1 cellular context compared by ENCODE assay signal in genomic region chr2:218975060-218975777, GRCh38.
A peak's percentile ranks its signal among the peaks of the same experiment; 100 is the strongest.
TF ChIP-seq lines count a peak whose summit lies in the region.

No MANE protein-coding gene starts in this region.

TF ChIP-seq in HepG2, 621 proteins besides CTCF, POLR2A, EP300 and RAD21:
- TF ChIP-seq ZNF121 (CRISPR knock-in tag; IDR thresholded peaks at IDR 0.05) (0 out of 2 replicates have a peak, but pooled peaks have one; percentile 13), CREB1 (IDR thresholded peaks at IDR 0.05) (0 out of 2 replicates have a peak, but pooled peaks have one; percentile 17), CREB1 (CRISPR knock-in tag; IDR thresholded peaks at IDR 0.05) (no peak), HNF1B (CRISPR knock-in tag; IDR thresholded peaks at IDR 0.05) (no peak), HDAC6 (IDR thresholded peaks at IDR 0.05; ENCODE audit: low read depth, low read length) (no peak), MAFK (conservative IDR thresholded peaks at IDR 0.05 in 1 of 2, IDR thresholded peaks at IDR 0.05 in 1 of 2; ENCODE audit: low read length in 2 of 2) (peak; percentile 50 to 59; a peak in 3 of 4 replicates), TARDBP (CRISPR knock-in tag; IDR thresholded peaks at IDR 0.05) (no peak), MAFF (IDR thresholded peaks at IDR 0.05; ENCODE audit: low read depth, low read length) (peak; percentile 57)
